In the genomic region with DNA sequence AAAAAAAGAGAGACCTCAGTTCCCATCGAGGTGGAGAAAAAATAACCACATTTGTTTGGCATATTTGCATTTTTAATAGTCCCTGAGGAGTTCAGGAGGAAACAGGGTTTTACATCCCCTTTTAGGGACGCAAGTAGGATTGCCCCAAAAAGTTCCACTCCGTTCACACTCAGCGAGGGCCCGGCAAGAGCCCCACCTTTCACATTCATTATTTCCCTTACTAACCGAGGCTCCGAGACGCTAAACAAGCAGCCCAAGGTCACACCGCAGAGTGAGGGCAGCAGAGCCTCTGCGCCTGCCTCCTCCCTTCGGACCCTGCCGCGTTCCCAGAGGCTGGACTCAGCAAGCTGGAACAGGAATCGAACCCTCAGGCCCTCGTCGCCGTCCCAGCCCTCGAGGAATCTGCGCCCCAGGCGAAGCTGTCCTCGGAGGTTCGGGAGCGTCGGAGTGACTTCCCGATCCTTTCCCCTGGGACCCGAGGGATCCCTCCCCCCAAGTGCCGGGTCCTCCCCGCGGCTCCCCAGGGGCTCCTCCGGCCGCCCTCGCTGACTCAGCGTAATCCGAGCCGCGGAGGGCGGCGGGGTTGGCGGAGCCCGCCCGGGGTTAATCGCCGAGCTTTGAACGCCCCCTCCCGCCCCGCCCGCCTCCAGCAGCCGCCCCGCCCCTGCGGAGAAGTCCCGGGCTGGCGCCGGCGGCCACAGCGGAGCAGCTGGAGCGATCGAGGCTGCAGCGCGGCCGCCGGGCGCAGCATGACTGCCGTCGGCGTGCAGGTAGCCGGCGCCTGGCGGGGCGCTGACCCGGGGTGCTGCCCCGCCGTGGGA, we compare ENCODE assay signal across 1 cellular context.
A peak's percentile ranks its signal among the peaks of the same experiment; 100 is the strongest.
TF ChIP-seq lines count a peak whose summit lies in the region.

TMEM37 (plus strand) TSS at position 700 of the 821 bp plus-strand sequence; CDS start at position 750, 50 bp downstream.

TF ChIP-seq in HepG2, 621 proteins besides CTCF, POLR2A, EP300 and RAD21 (continued from another document and continues in another):
- peak; percentile 85 for TF ChIP-seq PAXIP1 (CRISPR knock-in tag; conservative IDR thresholded peaks at IDR 0.05)
- TF ChIP-seq, protein P1, sequence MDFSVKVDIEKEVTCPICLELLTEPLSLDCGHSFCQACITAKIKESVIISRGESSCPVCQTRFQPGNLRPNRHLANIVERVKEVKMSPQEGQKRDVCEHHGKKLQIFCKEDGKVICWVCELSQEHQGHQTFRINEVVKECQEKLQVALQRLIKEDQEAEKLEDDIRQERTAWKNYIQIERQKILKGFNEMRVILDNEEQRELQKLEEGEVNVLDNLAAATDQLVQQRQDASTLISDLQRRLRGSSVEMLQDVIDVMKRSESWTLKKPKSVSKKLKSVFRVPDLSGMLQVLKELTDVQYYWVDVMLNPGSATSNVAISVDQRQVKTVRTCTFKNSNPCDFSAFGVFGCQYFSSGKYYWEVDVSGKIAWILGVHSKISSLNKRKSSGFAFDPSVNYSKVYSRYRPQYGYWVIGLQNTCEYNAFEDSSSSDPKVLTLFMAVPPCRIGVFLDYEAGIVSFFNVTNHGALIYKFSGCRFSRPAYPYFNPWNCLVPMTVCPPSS (IDR thresholded peaks at IDR 0.05), result no peak
- TF ChIP-seq POGZ (CRISPR knock-in tag; IDR thresholded peaks at IDR 0.05), result peak; percentile 63; the same call in 1 of the 2 replicates
- 0 out of 2 replicates have a peak, but pooled peaks have one; percentile 42 for TF ChIP-seq ZNF256 (CRISPR knock-in tag; conservative IDR thresholded peaks at IDR 0.05)
- TF ChIP-seq YY1 (IDR thresholded peaks at IDR 0.05; ENCODE audit: insufficient read depth, insufficient replicate concordance, low read depth, low read length), result peak; percentile 59
- 0 out of 2 replicates have a peak, but pooled peaks have one; percentile 69 for TF ChIP-seq ZNF570 (CRISPR knock-in tag; IDR thresholded peaks at IDR 0.05; ENCODE audit: borderline replicate concordance)
- TF ChIP-seq SMAD3 (CRISPR knock-in tag; IDR thresholded peaks at IDR 0.05), result peak; percentile 77
- peak; percentile 83 for TF ChIP-seq SPEN (CRISPR knock-in tag; IDR thresholded peaks at IDR 0.05; ENCODE audit: low read depth)
- peak; percentile 77 for TF ChIP-seq SP4 (CRISPR knock-in tag; IDR thresholded peaks at IDR 0.05)
- TF ChIP-seq MTA1 (CRISPR knock-in tag; IDR thresholded peaks at IDR 0.05; ENCODE audit: borderline replicate concordance), result peak; percentile 70; the same call in 1 of the 2 replicates
- no peak; the same call in 1 of the 2 replicates for TF ChIP-seq TOPORS (CRISPR knock-in tag; IDR thresholded peaks at IDR 0.05)
- TF ChIP-seq, protein P2, sequence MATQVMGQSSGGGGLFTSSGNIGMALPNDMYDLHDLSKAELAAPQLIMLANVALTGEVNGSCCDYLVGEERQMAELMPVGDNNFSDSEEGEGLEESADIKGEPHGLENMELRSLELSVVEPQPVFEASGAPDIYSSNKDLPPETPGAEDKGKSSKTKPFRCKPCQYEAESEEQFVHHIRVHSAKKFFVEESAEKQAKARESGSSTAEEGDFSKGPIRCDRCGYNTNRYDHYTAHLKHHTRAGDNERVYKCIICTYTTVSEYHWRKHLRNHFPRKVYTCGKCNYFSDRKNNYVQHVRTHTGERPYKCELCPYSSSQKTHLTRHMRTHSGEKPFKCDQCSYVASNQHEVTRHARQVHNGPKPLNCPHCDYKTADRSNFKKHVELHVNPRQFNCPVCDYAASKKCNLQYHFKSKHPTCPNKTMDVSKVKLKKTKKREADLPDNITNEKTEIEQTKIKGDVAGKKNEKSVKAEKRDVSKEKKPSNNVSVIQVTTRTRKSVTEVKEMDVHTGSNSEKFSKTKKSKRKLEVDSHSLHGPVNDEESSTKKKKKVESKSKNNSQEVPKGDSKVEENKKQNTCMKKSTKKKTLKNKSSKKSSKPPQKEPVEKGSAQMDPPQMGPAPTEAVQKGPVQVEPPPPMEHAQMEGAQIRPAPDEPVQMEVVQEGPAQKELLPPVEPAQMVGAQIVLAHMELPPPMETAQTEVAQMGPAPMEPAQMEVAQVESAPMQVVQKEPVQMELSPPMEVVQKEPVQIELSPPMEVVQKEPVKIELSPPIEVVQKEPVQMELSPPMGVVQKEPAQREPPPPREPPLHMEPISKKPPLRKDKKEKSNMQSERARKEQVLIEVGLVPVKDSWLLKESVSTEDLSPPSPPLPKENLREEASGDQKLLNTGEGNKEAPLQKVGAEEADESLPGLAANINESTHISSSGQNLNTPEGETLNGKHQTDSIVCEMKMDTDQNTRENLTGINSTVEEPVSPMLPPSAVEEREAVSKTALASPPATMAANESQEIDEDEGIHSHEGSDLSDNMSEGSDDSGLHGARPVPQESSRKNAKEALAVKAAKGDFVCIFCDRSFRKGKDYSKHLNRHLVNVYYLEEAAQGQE (IDR thresholded peaks at IDR 0.05; ENCODE audit: borderline replicate concordance in 1 of 2, low read depth in 1 of 2, low read length in 2 of 2), result peak in 1 of 2 experiments; percentile 61; a peak in 1 of 4 replicates
- no peak for TF ChIP-seq JUNB (CRISPR knock-in tag; IDR thresholded peaks at IDR 0.05; ENCODE audit: borderline replicate concordance)
- 0 out of 2 replicates have a peak, but pooled peaks have one; percentile 80 for TF ChIP-seq RARG (CRISPR knock-in tag; IDR thresholded peaks at IDR 0.05; ENCODE audit: low read depth)
- TF ChIP-seq TBX3 (IDR thresholded peaks at IDR 0.05; ENCODE audit: borderline replicate concordance), result no peak
- TF ChIP-seq, protein P3, sequence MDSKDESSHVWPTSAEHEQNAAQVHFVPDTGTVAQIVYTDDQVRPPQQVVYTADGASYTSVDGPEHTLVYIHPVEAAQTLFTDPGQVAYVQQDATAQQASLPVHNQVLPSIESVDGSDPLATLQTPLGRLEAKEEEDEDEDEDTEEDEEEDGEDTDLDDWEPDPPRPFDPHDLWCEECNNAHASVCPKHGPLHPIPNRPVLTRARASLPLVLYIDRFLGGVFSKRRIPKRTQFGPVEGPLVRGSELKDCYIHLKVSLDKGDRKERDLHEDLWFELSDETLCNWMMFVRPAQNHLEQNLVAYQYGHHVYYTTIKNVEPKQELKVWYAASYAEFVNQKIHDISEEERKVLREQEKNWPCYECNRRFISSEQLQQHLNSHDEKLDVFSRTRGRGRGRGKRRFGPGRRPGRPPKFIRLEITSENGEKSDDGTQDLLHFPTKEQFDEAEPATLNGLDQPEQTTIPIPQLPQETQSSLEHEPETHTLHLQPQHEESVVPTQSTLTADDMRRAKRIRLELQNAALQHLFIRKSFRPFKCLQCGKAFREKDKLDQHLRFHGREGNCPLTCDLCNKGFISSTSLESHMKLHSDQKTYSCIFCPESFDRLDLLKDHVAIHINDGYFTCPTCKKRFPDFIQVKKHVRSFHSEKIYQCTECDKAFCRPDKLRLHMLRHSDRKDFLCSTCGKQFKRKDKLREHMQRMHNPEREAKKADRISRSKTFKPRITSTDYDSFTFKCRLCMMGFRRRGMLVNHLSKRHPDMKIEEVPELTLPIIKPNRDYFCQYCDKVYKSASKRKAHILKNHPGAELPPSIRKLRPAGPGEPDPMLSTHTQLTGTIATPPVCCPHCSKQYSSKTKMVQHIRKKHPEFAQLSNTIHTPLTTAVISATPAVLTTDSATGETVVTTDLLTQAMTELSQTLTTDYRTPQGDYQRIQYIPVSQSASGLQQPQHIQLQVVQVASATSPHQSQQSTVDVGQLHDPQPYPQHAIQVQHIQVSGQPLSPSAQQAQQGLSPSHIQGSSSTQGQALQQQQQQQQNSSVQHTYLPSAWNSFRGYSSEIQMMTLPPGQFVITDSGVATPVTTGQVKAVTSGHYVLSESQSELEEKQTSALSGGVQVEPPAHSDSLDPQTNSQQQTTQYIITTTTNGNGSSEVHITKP (CRISPR knock-in tag; IDR thresholded peaks at IDR 0.05; ENCODE audit: low read depth), result no peak; the same call in 1 of the 2 replicates
- TF ChIP-seq ATF7 (IDR thresholded peaks at IDR 0.05), result no peak
- TF ChIP-seq ATF7 (CRISPR knock-in tag; IDR thresholded peaks at IDR 0.05), result peak; percentile 88; the same call in 1 of the 2 replicates
- TF ChIP-seq ATF4 (CRISPR knock-in tag; IDR thresholded peaks at IDR 0.05), result no peak; a peak in 2 of 4 replicates
- peak; percentile 73 for TF ChIP-seq ELF3 (CRISPR knock-in tag; IDR thresholded peaks at IDR 0.05)
- no peak for TF ChIP-seq PAF1 (CRISPR knock-in tag; IDR thresholded peaks at IDR 0.05)
- TF ChIP-seq ASH2L (IDR thresholded peaks at IDR 0.05; ENCODE audit: insufficient read length, low read depth, low read length), result peak; percentile 78
- peak; percentile 91; the same call in 1 of the 2 replicates for TF ChIP-seq ADNP (CRISPR knock-in tag; IDR thresholded peaks at IDR 0.05)
- TF ChIP-seq KMT2B (CRISPR knock-in tag; IDR thresholded peaks at IDR 0.05), result peak; percentile 72
- peak; percentile 96; the same call in 1 of the 2 replicates for TF ChIP-seq ZNF34 (CRISPR knock-in tag; IDR thresholded peaks at IDR 0.05; ENCODE audit: borderline replicate concordance)
- no peak for TF ChIP-seq CC2D1A (CRISPR knock-in tag; IDR thresholded peaks at IDR 0.05)
- TF ChIP-seq AHR (CRISPR knock-in tag; IDR thresholded peaks at IDR 0.05), result peak; percentile 66; the same call in 1 of the 2 replicates
- peak; percentile 42; the same call in 1 of the 2 replicates for TF ChIP-seq ZNF629 (CRISPR knock-in tag; conservative IDR thresholded peaks at IDR 0.05)
- no peak for TF ChIP-seq ZNF720 (CRISPR knock-in tag; IDR thresholded peaks at IDR 0.05)
- 0 out of 2 replicates have a peak, but pooled peaks have one; percentile 13 for TF ChIP-seq YEATS2 (CRISPR knock-in tag; IDR thresholded peaks at IDR 0.05; ENCODE audit: borderline replicate concordance)
- peak; percentile 81 for TF ChIP-seq MTF2 (CRISPR knock-in tag; IDR thresholded peaks at IDR 0.05; ENCODE audit: borderline replicate concordance)
- peak; percentile 73; the same call in 1 of the 2 replicates for TF ChIP-seq ZBTB7B (CRISPR knock-in tag; IDR thresholded peaks at IDR 0.05)
- TF ChIP-seq GATAD2A (CRISPR knock-in tag; IDR thresholded peaks at IDR 0.05), result peak; percentile 74
- peak; percentile 70 for TF ChIP-seq BRD4 (CRISPR knock-in tag; IDR thresholded peaks at IDR 0.05)
- peak; percentile 63 for TF ChIP-seq ELF1 (CRISPR knock-in tag; IDR thresholded peaks at IDR 0.05)
- peak; percentile 92; the same call in 1 of the 2 replicates for TF ChIP-seq MEIS1 (CRISPR knock-in tag; IDR thresholded peaks at IDR 0.05; ENCODE audit: borderline replicate concordance)
- no peak for TF ChIP-seq SCMH1 (CRISPR knock-in tag; IDR thresholded peaks at IDR 0.05; ENCODE audit: borderline replicate concordance)
- TF ChIP-seq ZNF589 (CRISPR knock-in tag; conservative IDR thresholded peaks at IDR 0.05), result peak; percentile 79
- TF ChIP-seq ZNF878 (CRISPR knock-in tag; IDR thresholded peaks at IDR 0.05), result peak; percentile 68; the same call in 1 of the 2 replicates
- TF ChIP-seq FOSL2 (CRISPR knock-in tag; IDR thresholded peaks at IDR 0.05), result peak; percentile 78
- TF ChIP-seq DNMT1 (CRISPR knock-in tag; IDR thresholded peaks at IDR 0.05), result 0 out of 2 replicates have a peak, but pooled peaks have one; percentile 77
- peak; percentile 54 for TF ChIP-seq SRSF1 (optimal IDR thresholded peaks at IDR 0.05; ENCODE audit: low read depth, low read length)
- TF ChIP-seq, protein P4, sequence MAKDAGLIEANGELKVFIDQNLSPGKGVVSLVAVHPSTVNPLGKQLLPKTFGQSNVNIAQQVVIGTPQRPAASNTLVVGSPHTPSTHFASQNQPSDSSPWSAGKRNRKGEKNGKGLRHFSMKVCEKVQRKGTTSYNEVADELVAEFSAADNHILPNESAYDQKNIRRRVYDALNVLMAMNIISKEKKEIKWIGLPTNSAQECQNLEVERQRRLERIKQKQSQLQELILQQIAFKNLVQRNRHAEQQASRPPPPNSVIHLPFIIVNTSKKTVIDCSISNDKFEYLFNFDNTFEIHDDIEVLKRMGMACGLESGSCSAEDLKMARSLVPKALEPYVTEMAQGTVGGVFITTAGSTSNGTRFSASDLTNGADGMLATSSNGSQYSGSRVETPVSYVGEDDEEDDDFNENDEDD (CRISPR knock-in tag; IDR thresholded peaks at IDR 0.05; ENCODE audit: borderline replicate concordance), result peak; percentile 74; the same call in 1 of the 2 replicates
- 0 out of 2 replicates have a peak, but pooled peaks have one; percentile 53 for TF ChIP-seq ZNF558 (CRISPR knock-in tag; IDR thresholded peaks at IDR 0.05; ENCODE audit: borderline replicate concordance)
- no peak for TF ChIP-seq ZNF737 (CRISPR knock-in tag; IDR thresholded peaks at IDR 0.05; ENCODE audit: borderline replicate concordance)
